In the genomic region with DNA sequence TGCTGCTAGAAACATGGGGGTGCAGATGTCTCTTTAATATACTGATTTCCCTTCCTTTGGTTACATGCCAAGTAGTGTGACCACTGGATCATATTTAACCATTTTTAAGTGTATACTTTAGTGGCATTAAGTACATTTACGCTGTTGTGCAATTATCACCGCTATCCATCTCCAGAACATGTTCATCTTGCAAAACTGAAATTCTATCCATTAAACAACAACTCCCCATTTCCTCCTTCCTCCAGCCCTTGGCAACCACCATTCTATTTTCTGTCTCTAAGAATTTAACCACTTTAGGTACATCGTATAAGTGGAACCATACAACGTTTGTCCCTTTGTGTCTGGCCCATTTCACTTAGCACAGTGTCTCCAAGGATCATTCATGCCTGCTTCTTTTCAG, we compare ENCODE assay signal across 16 cellular contexts. TPM values are rescaled to one million over a fixed set of nuclear protein-coding genes. Genes with fewer than 3 reads are reported as not detected.
DNase-seq lines count a peak whose midpoint lies in the region; ATAC-seq and TF ChIP-seq lines count a peak whose summit lies in the region.
"Had no signal": no experiment of that assay in that cellular context is flagged by ENCODE, and none has a peak within 500 bp of the region (broad histone marks: within the 10 kb centered on the region; RNA-seq: fewer than 3 reads in every experiment).

No MANE protein-coding gene starts in this region.

- H3K27me3 Mint-ChIP-seq in Calu3 (ENCODE audit: unreplicated experiment) (no peaks in the 10 kb centered on the region), nephron (ENCODE audit: low read depth) (no peaks in the 10 kb centered on the region)

- H3K4me1 ChIP-seq in breast epithelium: peaks cover 8 to 14% of the 10 kb centered on the region in 2 donors
- H3K4me1 ChIP-seq in HAP-1: peaks cover 11% of the 10 kb centered on the region

- BruUV-seq in Calu3 (replicated peaks; lab: Mats Ljungman, UMichigan): no TSS peak

- H3K27ac Mint-ChIP-seq in Calu3 (ENCODE audit: unreplicated experiment): peak overlapping the region; percentile 94
- peak overlapping the region; percentile 23 to 85 (median 50) for H3K27ac Mint-ChIP-seq in nephron
- H3K27ac Mint-ChIP-seq: activated T-helper 2 cell treated with anti-CD3 and anti-CD28 coated beads, Interferon-gamma antibody, Interleukin-2, Interleukin-4, amounts not matched to agents 10 μg/mL and 5 μg/mL and 100 μg/mL, durations not matched to agents 14 hours and 24 hours and 36 hours; H9 had no signal

- in situ Hi-C loops in HAP-1 (cut with MboI; ENCODE audit: low sequenced_read_pairs): no loop called here

- no peak for DNase-seq in Calu3
- DNase-seq in NB4 (ENCODE audit: low read depth): peak; percentile 63
- no peak for DNase-seq in breast epithelium (ENCODE audit: low spot score in 2 of 2)
- DNase-seq in superior temporal gyrus (ENCODE audit: extremely low spot score): no peak
- DNase-seq in HAP-1 (ENCODE audit: low spot score in 2 of 2): no peak
- DNase-seq in NCI-H1417 treated with DMSO at 0.1 percent for 48 hours (lab: John Stamatoyannopoulos, UW): no peak
- DNase-seq: amygdala, foreskin fibroblast, H9, immature natural killer cell, mucosa of descending colon, ovary, SHP77 treated with DMSO at 0.1 percent for 48 hours had no signal

- intact Hi-C loops in Calu3 (cut with micrococcal nuclease; ENCODE audit: unreplicated experiment) (loop anchor here (10.0 kb wide), 1 partner anchor 98 kb away; a partner anchor contains a TSS), breast epithelium (cut with DNase I; ENCODE audit: low total_unique reads) (no loop called here)

- no peaks in the 10 kb centered on the region for H3K27me3 ChIP-seq in breast epithelium
- no peaks in the 10 kb centered on the region for H3K27me3 ChIP-seq in HAP-1 (ENCODE audit: low read depth)
- H3K27me3 ChIP-seq: ovary had no signal

- no peak for ATAC-seq in GM21360 (IDR thresholded peaks at IDR 0.05; ENCODE audit: unreplicated experiment)
- ATAC-seq: mucosa of descending colon had no signal

- H3K36me3 ChIP-seq in breast epithelium (no peaks in the 10 kb centered on the region), HAP-1 (replicated peaks) (no peaks in the 10 kb centered on the region)
- H3K36me3 ChIP-seq: ovary had no signal

- H3K4me3 Mint-ChIP-seq in Calu3 (ENCODE audit: low read depth, unreplicated experiment) (no peak overlapping the region), nephron (peak overlapping the region in 1 of 3 experiments; percentile 19)
- H3K4me3 Mint-ChIP-seq: H9, immature natural killer cell had no signal

- H3K9me3 Mint-ChIP-seq in Calu3 (ENCODE audit: low read depth, unreplicated experiment) (no peaks in the 10 kb centered on the region), nephron (no peaks in the 10 kb centered on the region)
- H3K9me3 Mint-ChIP-seq: activated T-helper 2 cell treated with anti-CD3 and anti-CD28 coated beads, Interferon-gamma antibody, Interleukin-2, Interleukin-4, amounts not matched to agents 10 μg/mL and 5 μg/mL and 100 μg/mL, durations not matched to agents 14 hours and 24 hours and 36 hours; H9; immature natural killer cell had no signal

- H3K4me1 Mint-ChIP-seq in Calu3 (ENCODE audit: low read depth, unreplicated experiment) (peaks cover 65% of the 10 kb centered on the region), nephron (peaks cover 71% of the 10 kb centered on the region)
- H3K4me1 Mint-ChIP-seq: immature natural killer cell had no signal

- CTCF ChIA-PET in Calu3 (lab: Charles Lee): no interaction called here

- peak overlapping the region; percentile 20 to 97 for H3K27ac ChIP-seq in breast epithelium
- H3K27ac ChIP-seq: ovary had no signal

- H3K4me3 ChIP-seq in NB4 (ENCODE audit: low read depth, low read length) (no peak overlapping the region), breast epithelium (no peak overlapping the region), HAP-1 (no peak overlapping the region)
- H3K4me3 ChIP-seq: mucosa of descending colon, ovary had no signal

- H3K36me3 Mint-ChIP-seq in Calu3 (ENCODE audit: insufficient read depth, unreplicated experiment) (peaks cover 14% of the 10 kb centered on the region), nephron (ENCODE audit: low read depth) (no peaks in the 10 kb centered on the region)
- H3K36me3 Mint-ChIP-seq: immature natural killer cell had no signal

- H3K9me3 ChIP-seq in breast epithelium (no peaks in the 10 kb centered on the region), HAP-1 (no peaks in the 10 kb centered on the region)
- H3K9me3 ChIP-seq: mucosa of descending colon, ovary had no signal

- no peak for TF ChIP-seq CTCF in Calu3 (IDR thresholded peaks at IDR 0.05; ENCODE audit: unreplicated experiment)
- TF ChIP-seq CTCF in NB4 (IDR thresholded peaks at IDR 0.05; ENCODE audit: low read depth, low read length): no peak
- no peak for TF ChIP-seq CTCF in breast epithelium (IDR thresholded peaks at IDR 0.05)
- no peak for TF ChIP-seq CTCF in nephron (IDR thresholded peaks at IDR 0.05; ENCODE audit: unreplicated experiment in 3 of 3)

- TF ChIP-seq POLR2A in NB4 (IDR thresholded peaks at IDR 0.05; ENCODE audit: extremely low read depth, insufficient read length): no peak
- TF ChIP-seq POLR2A in breast epithelium (IDR thresholded peaks at IDR 0.05): no peak

RNA-seq across cellular contexts. Expression of a gene that starts 44.4 kb away (rescaled TPM):
- total RNA-seq in Calu3 (2022) (49.8 and 51.4 TPM in 2 replicates), breast epithelium (10 to 100 TPM; 29.0 to 55.9 (median 33.8) TPM)
